Comparison of ENCODE assay signal across 22 cellular contexts in genomic region chr2:229176136-229176535, GRCh38.
"Had no signal": no experiment of that assay in that cellular context is flagged by ENCODE, and none has a peak within 500 bp of the region (broad histone marks: within the 10 kb centered on the region; RNA-seq: fewer than 3 reads in every experiment).

No MANE protein-coding gene starts in this region.

- DNase-seq: effector memory CD8-positive, alpha-beta T cell; gastrocnemius medialis; heart right ventricle; hypothalamus; kidney glomerular epithelial cell; mucosa of descending colon; naive thymus-derived CD8-positive, alpha-beta T cell; posterior cingulate gyrus; spleen; stimulated activated CD4-positive, alpha-beta T cell treated with anti-CD3 and anti-CD28 coated beads, Interleukin-15, amount 100 ng/mL, for 24 hours; stimulated activated CD4-positive, alpha-beta T cell treated with anti-CD3 and anti-CD28 coated beads, Interleukin-1b, Interleukin-23, amount 100 ng/mL, for 48 hours; stimulated activated CD4-positive, alpha-beta T cell treated with anti-CD3 and anti-CD28 coated beads, Interleukin-4, amount 100 ng/mL, for 24 hours; stimulated activated naive CD8-positive, alpha-beta T cell treated with anti-CD3 and anti-CD28 coated beads, Interleukin-15, amount 100 ng/mL, for 72 hours; testis; upper lobe of right lung had no signal

- H3K4me3 ChIP-seq: esophagus muscularis mucosa, gastrocnemius medialis, heart right ventricle, mucosa of descending colon, spleen, testis, tibial nerve, upper lobe of right lung, vagina had no signal

- H3K4me1 ChIP-seq: gastrocnemius medialis, spleen, upper lobe of right lung, vagina had no signal

- H3K9me3 ChIP-seq: gastrocnemius medialis, neutrophil, testis, upper lobe of right lung, vagina had no signal

- H3K36me3 ChIP-seq: esophagus muscularis mucosa, gastrocnemius medialis, neutrophil, spleen, tibial nerve, upper lobe of right lung, vagina had no signal

- H3K27me3 ChIP-seq: esophagus muscularis mucosa, gastrocnemius medialis, heart right ventricle, neutrophil, spleen, testis, tibial nerve, upper lobe of right lung, vagina had no signal

- H3K27ac ChIP-seq: epithelial cell of prostate, esophagus muscularis mucosa, gastrocnemius medialis, heart right ventricle, neutrophil, spleen, testis, tibial nerve, upper lobe of right lung had no signal

- ATAC-seq: effector memory CD8-positive, alpha-beta T cell; gastrocnemius medialis; heart right ventricle; mucosa of descending colon; naive thymus-derived CD8-positive, alpha-beta T cell; sciatic nerve; stimulated activated memory B cell treated with anti-CD40 and anti-IgM and Interleukin-4, amounts not matched to agents 10 μg/mL and 1 μg/mL and 100 μg/mL, for 72 hours; stimulated activated naive CD8-positive, alpha-beta T cell treated with anti-CD3 and anti-CD28 coated beads, Interleukin-15, amount 100 ng/mL, for 72 hours; upper lobe of right lung had no signal
